In the genomic region with DNA sequence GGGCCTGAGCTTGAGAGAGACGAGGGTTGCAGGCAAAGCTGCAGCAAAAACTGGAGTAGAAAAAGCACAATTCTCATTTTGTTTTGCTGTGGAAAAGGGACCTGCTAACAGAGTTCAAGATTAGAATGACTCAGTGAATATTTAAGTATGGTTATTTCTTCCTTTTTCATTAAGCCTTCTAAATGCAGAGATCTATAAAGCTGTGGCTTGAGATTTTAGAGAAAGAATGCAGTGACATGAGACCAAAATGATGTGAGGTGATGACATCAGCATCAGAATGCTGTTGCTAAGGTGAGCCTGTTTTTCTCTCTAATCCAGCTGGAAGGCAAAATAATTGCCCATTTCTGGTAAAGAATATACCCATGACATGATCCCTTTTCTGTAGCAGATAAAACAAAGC, we compare ENCODE assay signal across 17 cellular contexts. TPM values are rescaled to one million over a fixed set of nuclear protein-coding genes. Genes with fewer than 3 reads are reported as not detected.
DNase-seq lines count a peak whose midpoint lies in the region; ATAC-seq and TF ChIP-seq lines count a peak whose summit lies in the region.
"Had no signal": no experiment of that assay in that cellular context is flagged by ENCODE, and none has a peak within 500 bp of the region (broad histone marks: within the 10 kb centered on the region; RNA-seq: fewer than 3 reads in every experiment).

No MANE protein-coding gene starts in this region.

- H2AK5ac ChIP-seq in mesendoderm (ENCODE audit: low read length), result no peak overlapping the region

- H3K4ac ChIP-seq in mesendoderm (ENCODE audit: low read depth, low read length), result no peak overlapping the region

- WGBS in mesendoderm (ENCODE audit: extremely low coverage, insufficient coverage, low lambda C conversion rate), result no CpG with 5 or more reads among the region's 1 CpG
- WGBS in tibial nerve, 2 donors, result 39 to 45% methylated on average over 1 of the region's 1 CpG

- no peak overlapping the region for H2BK15ac ChIP-seq in mesendoderm (replicated peaks; ENCODE audit: low read depth)

- H3K36me3 ChIP-seq in mesendoderm (ENCODE audit: control insufficient read depth, insufficient read depth, low read length) (no peaks in the 10 kb centered on the region), tibial nerve (no peaks in the 10 kb centered on the region)
- H3K36me3 ChIP-seq: thoracic aorta had no signal

- no peaks in the 10 kb centered on the region for H3K36me3 Mint-ChIP-seq in activated naive CD4-positive, alpha-beta T cell treated with anti-CD3 and anti-CD28 coated beads, Interleukin-2, amount 50 U/mL, for 24 hours
- no peaks in the 10 kb centered on the region for H3K36me3 Mint-ChIP-seq in activated naive CD4-positive, alpha-beta T cell treated with anti-CD3 and anti-CD28 coated beads, Interleukin-2, amount 50 U/mL, for 72 hours
- H3K36me3 Mint-ChIP-seq in T-helper 2 cell treated with Interferon-gamma antibody and Interleukin-4, amounts not matched to agents 5 μg/mL and 100 μg/mL, for 36 hours (ENCODE audit: low read depth), result peaks cover 14% of the 10 kb centered on the region

- no peak for TF ChIP-seq CTCF in tibial nerve (IDR thresholded peaks at IDR 0.05)

- H3K4me1 ChIP-seq in mesendoderm (ENCODE audit: control insufficient read depth, low read depth, low read length) (no peaks in the 10 kb centered on the region), tibial nerve (peaks cover 0 to 27% (median 9%) of the 10 kb centered on the region in 4 donors)

- H3K79me2 ChIP-seq in mesendoderm (ENCODE audit: control insufficient read depth, insufficient read depth, low read length), result no peaks in the 10 kb centered on the region

- peak overlapping the region; percentile 86 for H3K27ac Mint-ChIP-seq in activated naive CD4-positive, alpha-beta T cell treated with anti-CD3 and anti-CD28 coated beads, Interleukin-2, amount 50 U/mL, for 24 hours
- no peak overlapping the region for H3K27ac Mint-ChIP-seq in activated naive CD4-positive, alpha-beta T cell treated with anti-CD3 and anti-CD28 coated beads, Interleukin-2, amount 50 U/mL, for 72 hours
- H3K27ac Mint-ChIP-seq in T-helper 2 cell treated with Interferon-gamma antibody and Interleukin-4, amounts not matched to agents 5 μg/mL and 100 μg/mL, for 36 hours, result peak overlapping the region; percentile 11

- H3K56ac ChIP-seq in mesendoderm (ENCODE audit: low read length), result no peak overlapping the region

- TF ChIP-seq EP300 in tibial nerve (IDR thresholded peaks at IDR 0.05), result no peak

- ATAC-seq in activated naive CD4-positive, alpha-beta T cell treated with anti-CD3 and anti-CD28 coated beads, Interleukin-2, amount 50 U/mL, for 72 hours, result no peak
- no peak for ATAC-seq in HG02642 (IDR thresholded peaks at IDR 0.05; ENCODE audit: poor library complexity, unreplicated experiment)

- no peaks in the 10 kb centered on the region for H3K27me3 ChIP-seq in mesendoderm (ENCODE audit: insufficient read depth, low read length, poor library complexity)
- no peaks in the 10 kb centered on the region for H3K27me3 ChIP-seq in tibial nerve

- no peaks in the 10 kb centered on the region for H3K79me1 ChIP-seq in mesendoderm (ENCODE audit: low read length)

- no peak overlapping the region for H2BK120ac ChIP-seq in mesendoderm (ENCODE audit: low read depth, low read length)

- H3K27ac ChIP-seq in mesendoderm (ENCODE audit: low read depth, low read length) (no peak overlapping the region), tibial nerve (peak overlapping the region; percentile 54 to 85 (median 78))
- H3K27ac ChIP-seq: thoracic aorta had no signal

- no peaks in the 10 kb centered on the region for H3K9me3 Mint-ChIP-seq in activated naive CD4-positive, alpha-beta T cell treated with anti-CD3 and anti-CD28 coated beads, Interleukin-2, amount 50 U/mL, for 24 hours
- H3K9me3 Mint-ChIP-seq in activated naive CD4-positive, alpha-beta T cell treated with anti-CD3 and anti-CD28 coated beads, Interleukin-2, amount 50 U/mL, for 72 hours, result peaks cover 0 to 5% of the 10 kb centered on the region in 2 donors
- H3K9me3 Mint-ChIP-seq in T-helper 2 cell treated with Interferon-gamma antibody and Interleukin-4, amounts not matched to agents 5 μg/mL and 100 μg/mL, for 36 hours, result peaks cover 17% of the 10 kb centered on the region

- H2BK5ac ChIP-seq in mesendoderm (ENCODE audit: low read length), result no peak overlapping the region

- H3K9ac ChIP-seq in mesendoderm (ENCODE audit: low read length), result no peak overlapping the region

- no peak overlapping the region for H3K4me2 ChIP-seq in mesendoderm (ENCODE audit: low read length)

- H3K4me3 ChIP-seq in mesendoderm (ENCODE audit: low read length) (no peak overlapping the region), tibial nerve (no peak overlapping the region)
- H3K4me3 ChIP-seq: thoracic aorta had no signal

- no peak overlapping the region for H4K8ac ChIP-seq in mesendoderm (ENCODE audit: low read depth, low read length)

- H3K27me3 Mint-ChIP-seq in activated naive CD4-positive, alpha-beta T cell treated with anti-CD3 and anti-CD28 coated beads, Interleukin-2, amount 50 U/mL, for 24 hours, result no peaks in the 10 kb centered on the region
- peaks cover 2% of the 10 kb centered on the region for H3K27me3 Mint-ChIP-seq in T-helper 2 cell treated with Interferon-gamma antibody and Interleukin-4, amounts not matched to agents 5 μg/mL and 100 μg/mL, for 36 hours (ENCODE audit: low read depth)

- peaks cover 58% of the 10 kb centered on the region for H3K4me1 Mint-ChIP-seq in activated naive CD4-positive, alpha-beta T cell treated with anti-CD3 and anti-CD28 coated beads, Interleukin-2, amount 50 U/mL, for 24 hours
- peaks cover 59% of the 10 kb centered on the region for H3K4me1 Mint-ChIP-seq in T-helper 2 cell treated with Interferon-gamma antibody and Interleukin-4, amounts not matched to agents 5 μg/mL and 100 μg/mL, for 36 hours (ENCODE audit: low read depth)

- H3K4me3 Mint-ChIP-seq in activated naive CD4-positive, alpha-beta T cell treated with anti-CD3 and anti-CD28 coated beads, Interleukin-2, amount 50 U/mL, for 24 hours, result peak overlapping the region; percentile 41
- peak overlapping the region; percentile 27 for H3K4me3 Mint-ChIP-seq in T-helper 2 cell treated with Interferon-gamma antibody and Interleukin-4, amounts not matched to agents 5 μg/mL and 100 μg/mL, for 36 hours

- H3K23ac ChIP-seq in mesendoderm (ENCODE audit: low read length), result no peak overlapping the region

- no peak for DNase-seq in activated naive CD4-positive, alpha-beta T cell treated with anti-CD3 and anti-CD28 coated beads, Interleukin-2, amount 50 U/mL, for 72 hours (ENCODE audit: low spot score in 2 of 2)
- no peak for DNase-seq in T-helper 2 cell treated with Interferon-gamma antibody and Interleukin-4, amounts not matched to agents 5 μg/mL and 100 μg/mL, for 36 hours (ENCODE audit: low spot score)
- DNase-seq in mesendoderm, result peak; percentile 49
- DNase-seq in tibial nerve (ENCODE audit: low spot score in 2 of 2), result no peak
- no peak for DNase-seq in UCSD-AML1 (lab: John Stamatoyannopoulos, UW; ENCODE audit: unreplicated experiment)
- no peak for DNase-seq in NCI-H2029 (lab: John Stamatoyannopoulos, UW)
- DNase-seq: activated naive CD4-positive, alpha-beta T cell treated with anti-CD3 and anti-CD28 coated beads, Interleukin-2, amount 50 U/mL, for 16 hours; COR-L47; GDM1; left ventricle myocardium superior; NCI-H1092; NK-92 treated with Interleukin-12 subunit alpha and Interleukin-12 subunit beta, amount 100 ng/mL, for 24 hours; right cardiac atrium; stimulated activated CD4-positive, alpha-beta T cell treated with anti-CD3 and anti-CD28 coated beads, Interleukin-2, amount 100 ng/mL, for 24 hours had no signal

- no peaks in the 10 kb centered on the region for H3K9me3 ChIP-seq in tibial nerve
- H3K9me3 ChIP-seq: thoracic aorta had no signal

- H4K5ac ChIP-seq in mesendoderm (ENCODE audit: low read length), result no peak overlapping the region

- no peak for TF ChIP-seq POLR2A in tibial nerve (IDR thresholded peaks at IDR 0.05)

- no peak overlapping the region for H3K18ac ChIP-seq in mesendoderm (ENCODE audit: low read length)

RNA-seq across cellular contexts. Expression of a gene that starts 10.8 kb away (rescaled TPM):
- 10 to 100 TPM; 15.2 to 22.7 TPM for total RNA-seq in activated naive CD4-positive, alpha-beta T cell treated with anti-CD3 and anti-CD28 coated beads, Interleukin-2, amount 50 U/mL, for 72 hours
- 2.0 TPM for polyA plus RNA-seq in mesendoderm (2013, experiment 1 of 2)
- 2.2 TPM for polyA plus RNA-seq in mesendoderm (2013, experiment 2 of 2)
- total RNA-seq in tibial nerve, result 100 to 1,000 TPM in 2 of 4 donors, 10 to 100 TPM in 2; 87.9 to 126 (median 95.5) TPM

Comparison
In these comparisons a context has a peak if more than half of its experiments do, and no peak if none do; other contexts are left out.
1. H3K27ac Mint-ChIP-seq: peak in activated naive CD4-positive, alpha-beta T cell treated with anti-CD3 and anti-CD28 coated beads, Interleukin-2, amount 50 U/mL, for 24 hours (single experiment) and T-helper 2 cell treated with Interferon-gamma antibody and Interleukin-4, amounts not matched to agents 5 μg/mL and 100 μg/mL, for 36 hours (single experiment); none in activated naive CD4-positive, alpha-beta T cell treated with anti-CD3 and anti-CD28 coated beads, Interleukin-2, amount 50 U/mL, for 72 hours (0 of 2).